1 cellular context compared by ENCODE assay signal in the genomic region with DNA sequence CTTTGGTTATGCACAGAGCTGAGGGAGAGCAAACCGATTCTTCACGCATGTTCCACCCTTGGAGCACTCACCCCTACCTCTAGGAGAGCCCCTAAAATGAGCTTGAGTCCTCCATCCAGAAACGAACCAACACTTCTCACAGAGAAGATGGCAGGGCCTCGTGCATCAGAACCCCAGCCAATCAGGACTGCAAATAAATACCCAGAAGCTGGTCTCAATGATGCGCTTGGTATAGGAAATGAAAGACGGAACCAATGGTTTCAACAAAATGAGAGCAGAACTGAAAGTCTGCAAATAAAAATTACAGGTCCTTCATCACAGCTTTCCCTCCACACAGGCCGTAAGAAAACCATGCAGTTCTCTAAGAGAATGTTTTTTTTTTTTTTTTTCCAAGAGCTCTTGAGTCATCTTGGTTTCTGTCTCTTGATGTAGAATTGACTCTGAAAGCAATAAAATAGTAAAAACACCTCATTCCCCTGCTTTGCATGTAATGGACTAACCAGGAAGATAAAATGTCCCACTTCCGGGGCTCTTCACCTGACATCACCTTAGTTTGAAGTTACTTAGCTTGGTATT.
TF ChIP-seq lines count a peak whose summit lies in the region.

No MANE protein-coding gene starts in this region.

TF ChIP-seq in GM12878, 131 proteins besides CTCF, POLR2A, EP300 and RAD21 (continued from another document):
- TF ChIP-seq SKIL (IDR thresholded peaks at IDR 0.05; ENCODE audit: low read depth, poor library complexity, severe bottlenecking): peak; percentile 40
- TF ChIP-seq MEF2A (IDR thresholded peaks at IDR 0.05; ENCODE audit: insufficient read depth, low read depth, low read length): 0 out of 2 replicates have a peak, but pooled peaks have one; percentile 70
- peak; percentile 79 for TF ChIP-seq JUNB (IDR thresholded peaks at IDR 0.05)
- TF ChIP-seq RELB (IDR thresholded peaks at IDR 0.05; ENCODE audit: low read depth): peak; percentile 42; the same call in 1 of the 2 replicates
- no peak for TF ChIP-seq EGR1 (IDR thresholded peaks at IDR 0.05; ENCODE audit: borderline replicate concordance in 1 of 2, low read depth in 2 of 2, low read length in 2 of 2)
- TF ChIP-seq USF2 (IDR thresholded peaks at IDR 0.05; ENCODE audit: borderline replicate concordance, low read depth, low read length): no peak
- peak; percentile 81 for TF ChIP-seq MTA3 (IDR thresholded peaks at IDR 0.05; ENCODE audit: borderline replicate concordance, low read length)
- peak; percentile 72 for TF ChIP-seq CREM (IDR thresholded peaks at IDR 0.05; ENCODE audit: low read depth)
- no peak for TF ChIP-seq ZBED1 (IDR thresholded peaks at IDR 0.05; ENCODE audit: borderline replicate concordance)
- peak; percentile 41 to 51; a peak in 2 of 4 replicates for TF ChIP-seq IKZF2 (IDR thresholded peaks at IDR 0.05)
- no peak for TF ChIP-seq CHD2 (IDR thresholded peaks at IDR 0.05; ENCODE audit: borderline replicate concordance, low read depth, low read length)
TF ChIP-seq in GM12878: peak in this region for 28.
